22 cellular contexts compared by ENCODE assay signal in genomic region chr5:171570244-171570819, GRCh38.
DNase-seq lines count a peak whose midpoint lies in the region; TF ChIP-seq lines count a peak whose summit lies in the region.
"Had no signal": no experiment of that assay in that cellular context is flagged by ENCODE, and none has a peak within 500 bp of the region (broad histone marks: within the 10 kb centered on the region; RNA-seq: fewer than 3 reads in every experiment).

No MANE protein-coding gene starts in this region.

- H3K4me3 Mint-ChIP-seq in endodermal cell: no peak overlapping the region
- H3K4me3 Mint-ChIP-seq: CD4-positive, CD25-positive, alpha-beta regulatory T cell had no signal

- H3K36me3 Mint-ChIP-seq in endodermal cell (ENCODE audit: low read depth): no peaks in the 10 kb centered on the region
- H3K36me3 Mint-ChIP-seq: CD4-positive, CD25-positive, alpha-beta regulatory T cell had no signal

- H3K9me3 Mint-ChIP-seq in endodermal cell: peaks cover 32% of the 10 kb centered on the region

- H3K9me3 ChIP-seq in HUES64 (ENCODE audit: insufficient read depth, low read depth, low read length): peaks cover 31% of the 10 kb centered on the region
- peaks cover 26% of the 10 kb centered on the region for H3K9me3 ChIP-seq in endodermal cell (ENCODE audit: control insufficient read depth, low read length)
- peaks cover 17% of the 10 kb centered on the region for H3K9me3 ChIP-seq in iPS-20b (ENCODE audit: insufficient read depth, low read depth, low read length)
- H3K9me3 ChIP-seq: SK-N-SH had no signal

- in situ Hi-C loops in G401 (cut with HindIII; ENCODE audit: low sequenced_read_pairs): no loop called here

- H3K27ac Mint-ChIP-seq in endodermal cell: peak overlapping the region; percentile 3
- H3K27ac Mint-ChIP-seq: CD4-positive, CD25-positive, alpha-beta regulatory T cell had no signal

- H3K27ac ChIP-seq in HUES64 (ENCODE audit: low read depth, low read length) (peak overlapping the region; percentile 24; the same call in 1 of the 2 replicates), endodermal cell (ENCODE audit: low read depth, low read length) (no peak overlapping the region), iPS-20b (ENCODE audit: low read length) (no peak overlapping the region)
- H3K27ac ChIP-seq: 22Rv1, BLaER1, HL-60 had no signal

- H3K9ac ChIP-seq in HUES64 (ENCODE audit: low read depth, low read length) (0 out of 2 replicates have a peak overlapping the region, but pooled peaks have one; percentile 39), endodermal cell (ENCODE audit: extremely low read depth, low read length, poor library complexity, severe bottlenecking) (no peak overlapping the region), iPS-20b (ENCODE audit: low read depth, low read length) (peak overlapping the region; percentile 60; the same call in 1 of the 2 replicates)
- H3K9ac ChIP-seq: BLaER1, SK-N-SH had no signal

- no peaks in the 10 kb centered on the region for H3K27me3 Mint-ChIP-seq in endodermal cell (ENCODE audit: insufficient read depth)

- no peaks in the 10 kb centered on the region for H3K27me3 ChIP-seq in HUES64 (ENCODE audit: insufficient read depth, low read length)
- no peaks in the 10 kb centered on the region for H3K27me3 ChIP-seq in endodermal cell (ENCODE audit: control insufficient read depth, insufficient read depth, low read length, poor library complexity, severe bottlenecking)
- H3K27me3 ChIP-seq in iPS-20b (ENCODE audit: insufficient read depth, low read length): no peaks in the 10 kb centered on the region
- H3K27me3 ChIP-seq: BLaER1, MG63 had no signal

- no peak for TF ChIP-seq CTCF in AG10803 (conservative IDR thresholded peaks at IDR 0.05; ENCODE audit: low read length)
- no peak for TF ChIP-seq CTCF in endodermal cell (conservative IDR thresholded peaks at IDR 0.05)

- H3K4me1 ChIP-seq in HUES64 (ENCODE audit: insufficient read depth, low read length) (no peaks in the 10 kb centered on the region), endodermal cell (ENCODE audit: control insufficient read depth, insufficient read depth, low read length) (no peaks in the 10 kb centered on the region), iPS-20b (ENCODE audit: insufficient read depth, low read length) (0 out of 2 replicates have a peak, but pooled peaks cover 4% of the 10 kb centered on the region)
- H3K4me1 ChIP-seq: BLaER1 had no signal

- WGBS in HUES64: 67% methylated on average over 2 of the region's 2 CpGs
- 70 to 74% methylated on average over 1 to 2 of the region's 2 CpGs for WGBS in endodermal cell (ENCODE audit: insufficient coverage in 1 of 2, insufficient read length in 1 of 2), 2 experiments

- peaks cover 6% of the 10 kb centered on the region for H3K4me1 Mint-ChIP-seq in endodermal cell
- H3K4me1 Mint-ChIP-seq: CD4-positive, CD25-positive, alpha-beta regulatory T cell had no signal

- no peak overlapping the region for H3K4me3 ChIP-seq in AG10803 (ENCODE audit: low read length)
- H3K4me3 ChIP-seq in HUES64 (ENCODE audit: low read length): no peak overlapping the region
- H3K4me3 ChIP-seq in endodermal cell (ENCODE audit: low read length): peak overlapping the region; percentile 60
- peak overlapping the region; percentile 19; the same call in 1 of the 2 replicates for H3K4me3 ChIP-seq in iPS-20b (ENCODE audit: low read length)
- H3K4me3 ChIP-seq: BLaER1, GM12878, MG63 had no signal

- DNase-seq in AG10803 (ENCODE audit: low read depth): peak; percentile 20
- DNase-seq in endodermal cell: peak; percentile 61
- no peak for DNase-seq in T1000 (lab: John Stamatoyannopoulos, UW)
- DNase-seq in HUDEP-2 (lab: John Stamatoyannopoulos, UW; ENCODE audit: unreplicated experiment in 76 of 76): no peak
- DNase-seq in NCI-H1436 treated with DMSO at 0.1 percent for 48 hours (lab: John Stamatoyannopoulos, UW): no peak
- no peak for DNase-seq in G401 (ENCODE audit: low spot score)
- DNase-seq: ACHN; CD4-positive, CD25-positive, alpha-beta regulatory T cell; KBM-7; MG63; NCI-H1105 treated with DMSO at 0.1 percent for 48 hours; NCI-H2029; NCI-H446; NCI-H524 treated with DMSO at 0.1 percent for 48 hours; NCI-H774; SK-N-SH had no signal

- no peaks in the 10 kb centered on the region for H3K36me3 ChIP-seq in HUES64 (ENCODE audit: insufficient read depth, low read length)
- H3K36me3 ChIP-seq in endodermal cell (ENCODE audit: control insufficient read depth, insufficient read depth, low read length): no peaks in the 10 kb centered on the region
- H3K36me3 ChIP-seq in iPS-20b (ENCODE audit: insufficient read depth, low read depth, low read length): no peaks in the 10 kb centered on the region
- H3K36me3 ChIP-seq: BLaER1, MG63 had no signal

Comparison
In these comparisons a context has a peak if more than half of its experiments do, and no peak if none do; other contexts are left out.
1. DNase-seq: peak in AG10803 (single experiment) and endodermal cell (single experiment); none in T1000 (single experiment), HUDEP-2 (0 of 76), NCI-H1436 treated with DMSO at 0.1 percent for 48 hours (single experiment) and G401 (single experiment).
2. H3K4me3 ChIP-seq: peak in endodermal cell (single experiment) and iPS-20b (single experiment); none in AG10803 (single experiment) and HUES64 (single experiment).